ENCODE assay signal across 35 cellular contexts in the genomic region with DNA sequence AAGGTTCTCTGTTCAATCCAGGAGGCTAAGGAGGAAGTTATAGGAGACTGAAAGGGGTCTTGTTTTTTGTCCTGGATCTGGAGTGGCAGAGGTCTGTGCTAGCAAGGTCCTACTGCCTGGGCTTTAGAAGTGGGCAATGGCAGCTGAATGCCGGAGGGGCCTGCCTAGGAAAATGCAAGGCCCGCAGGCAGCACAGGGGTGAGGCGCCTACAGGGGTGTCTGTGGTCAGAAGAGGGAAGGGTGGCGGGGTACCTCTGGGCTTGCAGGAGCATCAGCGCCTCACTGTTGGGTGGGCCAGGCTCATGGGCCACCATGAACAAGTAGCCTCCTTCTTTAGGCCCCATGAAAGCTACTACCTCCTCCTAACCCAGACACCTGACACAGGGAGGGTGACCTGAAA.
"Had no signal": no experiment of that assay in that cellular context is flagged by ENCODE, and none has a peak within 500 bp of the region (broad histone marks: within the 10 kb centered on the region; RNA-seq: fewer than 3 reads in every experiment).

No MANE protein-coding gene starts in this region.

- H3K9ac ChIP-seq: KMS-11 had no signal

- H3K36me3 ChIP-seq: MG63 had no signal

- H3K4me3 ChIP-seq: MG63 had no signal

- H3K9me3 ChIP-seq: MG63 had no signal

- H3K27ac ChIP-seq: KMS-11 had no signal

- H3K4me2 ChIP-seq: KMS-11 had no signal

- H3K27me3 ChIP-seq: MG63 had no signal

- DNase-seq: Karpas-422, Kasumi-1, KBM-7, KG1, MG63, MM.1S, MV-4-11, NCI-H1048, NCI-H1092, NCI-H1092 treated with DMSO at 0.1 percent for 48 hours, NCI-H1105, NCI-H1105 treated with DMSO at 0.1 percent for 48 hours, NCI-H1417, NCI-H1417 treated with DMSO at 0.1 percent for 48 hours, NCI-H1436, NCI-H1436 treated with DMSO at 0.1 percent for 48 hours, NCI-H146, NCI-H1694, NCI-H1694 treated with DMSO at 0.1 percent for 48 hours, NCI-H187, NCI-H187 treated with DMSO at 0.1 percent for 48 hours, NCI-H1930, NCI-H2029, NCI-H2029 treated with DMSO at 0.1 percent for 48 hours, NCI-H2081, NCI-H2081 treated with DMSO at 0.1 percent for 48 hours, NCI-H2107, NCI-H2171, NCI-H2171 treated with DMSO at 0.1 percent for 48 hours, NCI-H2227 treated with DMSO at 0.1 percent for 48 hours, NCI-H226, NCI-H345, NCI-H446, NCI-H446 treated with DMSO at 0.1 percent for 48 hours had no signal
